ENCODE assay signal across 1 cellular context in the genomic region with DNA sequence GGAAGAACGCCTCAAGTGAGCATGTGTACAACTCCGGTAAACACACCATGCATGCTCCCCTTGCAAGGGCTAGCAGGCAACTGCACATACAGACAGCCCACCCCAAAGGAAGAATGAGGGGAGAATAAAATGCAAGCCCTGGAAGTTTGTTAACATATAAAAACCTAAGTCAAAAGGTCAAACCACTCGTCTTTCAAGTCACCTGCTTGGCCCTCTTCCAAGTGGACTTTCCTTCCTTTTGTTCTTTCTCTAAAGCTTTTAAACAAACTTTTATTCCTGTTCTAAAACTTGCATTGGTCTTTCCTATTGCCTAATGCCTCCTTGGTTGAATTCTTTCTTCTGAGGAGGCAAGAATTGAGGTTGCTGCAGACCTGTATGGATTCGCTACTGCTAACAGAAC.
A peak's percentile ranks its signal among the peaks of the same experiment; 100 is the strongest.
TF ChIP-seq lines count a peak whose summit lies in the region.

No MANE protein-coding gene starts in this region.

TF ChIP-seq in HepG2, 621 proteins besides CTCF, POLR2A, EP300 and RAD21 (continued from another document):
- TF ChIP-seq, protein P1, sequence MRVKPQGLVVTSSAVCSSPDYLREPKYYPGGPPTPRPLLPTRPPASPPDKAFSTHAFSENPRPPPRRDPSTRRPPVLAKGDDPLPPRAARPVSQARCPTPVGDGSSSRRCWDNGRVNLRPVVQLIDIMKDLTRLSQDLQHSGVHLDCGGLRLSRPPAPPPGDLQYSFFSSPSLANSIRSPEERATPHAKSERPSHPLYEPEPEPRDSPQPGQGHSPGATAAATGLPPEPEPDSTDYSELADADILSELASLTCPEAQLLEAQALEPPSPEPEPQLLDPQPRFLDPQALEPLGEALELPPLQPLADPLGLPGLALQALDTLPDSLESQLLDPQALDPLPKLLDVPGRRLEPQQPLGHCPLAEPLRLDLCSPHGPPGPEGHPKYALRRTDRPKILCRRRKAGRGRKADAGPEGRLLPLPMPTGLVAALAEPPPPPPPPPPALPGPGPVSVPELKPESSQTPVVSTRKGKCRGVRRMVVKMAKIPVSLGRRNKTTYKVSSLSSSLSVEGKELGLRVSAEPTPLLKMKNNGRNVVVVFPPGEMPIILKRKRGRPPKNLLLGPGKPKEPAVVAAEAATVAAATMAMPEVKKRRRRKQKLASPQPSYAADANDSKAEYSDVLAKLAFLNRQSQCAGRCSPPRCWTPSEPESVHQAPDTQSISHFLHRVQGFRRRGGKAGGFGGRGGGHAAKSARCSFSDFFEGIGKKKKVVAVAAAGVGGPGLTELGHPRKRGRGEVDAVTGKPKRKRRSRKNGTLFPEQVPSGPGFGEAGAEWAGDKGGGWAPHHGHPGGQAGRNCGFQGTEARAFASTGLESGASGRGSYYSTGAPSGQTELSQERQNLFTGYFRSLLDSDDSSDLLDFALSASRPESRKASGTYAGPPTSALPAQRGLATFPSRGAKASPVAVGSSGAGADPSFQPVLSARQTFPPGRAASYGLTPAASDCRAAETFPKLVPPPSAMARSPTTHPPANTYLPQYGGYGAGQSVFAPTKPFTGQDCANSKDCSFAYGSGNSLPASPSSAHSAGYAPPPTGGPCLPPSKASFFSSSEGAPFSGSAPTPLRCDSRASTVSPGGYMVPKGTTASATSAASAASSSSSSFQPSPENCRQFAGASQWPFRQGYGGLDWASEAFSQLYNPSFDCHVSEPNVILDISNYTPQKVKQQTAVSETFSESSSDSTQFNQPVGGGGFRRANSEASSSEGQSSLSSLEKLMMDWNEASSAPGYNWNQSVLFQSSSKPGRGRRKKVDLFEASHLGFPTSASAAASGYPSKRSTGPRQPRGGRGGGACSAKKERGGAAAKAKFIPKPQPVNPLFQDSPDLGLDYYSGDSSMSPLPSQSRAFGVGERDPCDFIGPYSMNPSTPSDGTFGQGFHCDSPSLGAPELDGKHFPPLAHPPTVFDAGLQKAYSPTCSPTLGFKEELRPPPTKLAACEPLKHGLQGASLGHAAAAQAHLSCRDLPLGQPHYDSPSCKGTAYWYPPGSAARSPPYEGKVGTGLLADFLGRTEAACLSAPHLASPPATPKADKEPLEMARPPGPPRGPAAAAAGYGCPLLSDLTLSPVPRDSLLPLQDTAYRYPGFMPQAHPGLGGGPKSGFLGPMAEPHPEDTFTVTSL (CRISPR knock-in tag; IDR thresholded peaks at IDR 0.05; ENCODE audit: borderline replicate concordance): no peak
- TF ChIP-seq BHLHE40 (IDR thresholded peaks at IDR 0.05; ENCODE audit: low read length) (peak; percentile 60), ZNF431 (CRISPR knock-in tag; IDR thresholded peaks at IDR 0.05; ENCODE audit: borderline replicate concordance, low read depth) (no peak), ZNF350 (CRISPR knock-in tag; IDR thresholded peaks at IDR 0.05; ENCODE audit: borderline replicate concordance, low read depth) (no peak), E2F5 (CRISPR knock-in tag; conservative IDR thresholded peaks at IDR 0.05) (no peak), SOX13 (IDR thresholded peaks at IDR 0.05) (no peak), SOX13 (CRISPR knock-in tag; conservative IDR thresholded peaks at IDR 0.05 in 1 of 2, IDR thresholded peaks at IDR 0.05 in 1 of 2) (peak in 1 of 2 experiments; percentile 84; a peak in 2 of 4 replicates), ZNF282 (IDR thresholded peaks at IDR 0.05; ENCODE audit: partially characterized antibody) (no peak), BORCS8-MEF2B (CRISPR knock-in tag; IDR thresholded peaks at IDR 0.05) (no peak), HNF4A (CRISPR knock-in tag; IDR thresholded peaks at IDR 0.05) (peak; percentile 50; the same call in 1 of the 2 replicates), TCF7 (IDR thresholded peaks at IDR 0.05; ENCODE audit: low read depth) (0 out of 2 replicates have a peak, but pooled peaks have one; percentile 49), ARHGAP35 (CRISPR knock-in tag; IDR thresholded peaks at IDR 0.05; ENCODE audit: borderline replicate concordance) (no peak), GATAD2A (CRISPR knock-in tag; IDR thresholded peaks at IDR 0.05) (0 out of 2 replicates have a peak, but pooled peaks have one; percentile 33), ZNF331 (CRISPR knock-in tag; IDR thresholded peaks at IDR 0.05) (no peak), MTA1 (CRISPR knock-in tag; IDR thresholded peaks at IDR 0.05; ENCODE audit: borderline replicate concordance) (no peak), ZNF33A (CRISPR knock-in tag; IDR thresholded peaks at IDR 0.05; ENCODE audit: borderline replicate concordance) (no peak), STAT5B (CRISPR knock-in tag; IDR thresholded peaks at IDR 0.05) (no peak), ZNF10 (CRISPR knock-in tag; IDR thresholded peaks at IDR 0.05; ENCODE audit: borderline replicate concordance, low read depth) (no peak), ZNF232 (CRISPR knock-in tag; IDR thresholded peaks at IDR 0.05; ENCODE audit: borderline replicate concordance) (0 out of 2 replicates have a peak, but pooled peaks have one; percentile 48), ZNF264 (CRISPR knock-in tag; IDR thresholded peaks at IDR 0.05) (no peak), CCDC6 (CRISPR knock-in tag; IDR thresholded peaks at IDR 0.05) (no peak), NR2F2 (IDR thresholded peaks at IDR 0.05; ENCODE audit: borderline replicate concordance, low read depth) (peak; percentile 51; the same call in 1 of the 2 replicates), CEBPG (CRISPR knock-in tag; IDR thresholded peaks at IDR 0.05) (0 out of 2 replicates have a peak, but pooled peaks have one; percentile 23), NAIF1 (CRISPR knock-in tag; IDR thresholded peaks at IDR 0.05; ENCODE audit: borderline replicate concordance) (no peak), NCOA1 (CRISPR knock-in tag; IDR thresholded peaks at IDR 0.05) (no peak), ZC3H4 (CRISPR knock-in tag; IDR thresholded peaks at IDR 0.05; ENCODE audit: borderline replicate concordance) (no peak), ZNF572 (CRISPR knock-in tag; IDR thresholded peaks at IDR 0.05) (no peak), ZBTB37 (CRISPR knock-in tag; IDR thresholded peaks at IDR 0.05) (no peak), RFXAP (CRISPR knock-in tag; IDR thresholded peaks at IDR 0.05; ENCODE audit: borderline replicate concordance) (no peak), ZNF839 (CRISPR knock-in tag; IDR thresholded peaks at IDR 0.05; ENCODE audit: borderline replicate concordance) (no peak), ZNF543 (CRISPR knock-in tag; IDR thresholded peaks at IDR 0.05) (no peak), ZEB1 (IDR thresholded peaks at IDR 0.05; ENCODE audit: insufficient replicate concordance, low read depth) (no peak), MEF2D (CRISPR knock-in tag; IDR thresholded peaks at IDR 0.05) (no peak), SOX6 (IDR thresholded peaks at IDR 0.05) (no peak), SOX6 (CRISPR knock-in tag; IDR thresholded peaks at IDR 0.05) (peak; percentile 72), ZNF44 (CRISPR knock-in tag; IDR thresholded peaks at IDR 0.05) (no peak), RBAK (CRISPR knock-in tag; IDR thresholded peaks at IDR 0.05) (no peak)
- TF ChIP-seq, protein P2, sequence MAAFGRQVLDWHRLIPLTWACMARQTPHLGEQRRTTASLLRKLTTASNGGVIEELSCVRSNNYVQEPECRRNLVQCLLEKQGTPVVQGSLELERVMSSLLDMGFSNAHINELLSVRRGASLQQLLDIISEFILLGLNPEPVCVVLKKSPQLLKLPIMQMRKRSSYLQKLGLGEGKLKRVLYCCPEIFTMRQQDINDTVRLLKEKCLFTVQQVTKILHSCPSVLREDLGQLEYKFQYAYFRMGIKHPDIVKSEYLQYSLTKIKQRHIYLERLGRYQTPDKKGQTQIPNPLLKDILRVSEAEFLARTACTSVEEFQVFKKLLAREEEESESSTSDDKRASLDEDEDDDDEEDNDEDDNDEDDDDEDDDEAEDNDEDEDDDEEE (CRISPR knock-in tag; IDR thresholded peaks at IDR 0.05): no peak
- TF ChIP-seq, protein P3, sequence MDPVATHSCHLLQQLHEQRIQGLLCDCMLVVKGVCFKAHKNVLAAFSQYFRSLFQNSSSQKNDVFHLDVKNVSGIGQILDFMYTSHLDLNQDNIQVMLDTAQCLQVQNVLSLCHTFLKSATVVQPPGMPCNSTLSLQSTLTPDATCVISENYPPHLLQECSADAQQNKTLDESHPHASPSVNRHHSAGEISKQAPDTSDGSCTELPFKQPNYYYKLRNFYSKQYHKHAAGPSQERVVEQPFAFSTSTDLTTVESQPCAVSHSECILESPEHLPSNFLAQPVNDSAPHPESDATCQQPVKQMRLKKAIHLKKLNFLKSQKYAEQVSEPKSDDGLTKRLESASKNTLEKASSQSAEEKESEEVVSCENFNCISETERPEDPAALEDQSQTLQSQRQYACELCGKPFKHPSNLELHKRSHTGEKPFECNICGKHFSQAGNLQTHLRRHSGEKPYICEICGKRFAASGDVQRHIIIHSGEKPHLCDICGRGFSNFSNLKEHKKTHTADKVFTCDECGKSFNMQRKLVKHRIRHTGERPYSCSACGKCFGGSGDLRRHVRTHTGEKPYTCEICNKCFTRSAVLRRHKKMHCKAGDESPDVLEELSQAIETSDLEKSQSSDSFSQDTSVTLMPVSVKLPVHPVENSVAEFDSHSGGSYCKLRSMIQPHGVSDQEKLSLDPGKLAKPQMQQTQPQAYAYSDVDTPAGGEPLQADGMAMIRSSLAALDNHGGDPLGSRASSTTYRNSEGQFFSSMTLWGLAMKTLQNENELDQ (CRISPR knock-in tag; IDR thresholded peaks at IDR 0.05; ENCODE audit: borderline replicate concordance): no peak
- TF ChIP-seq, protein P4, sequence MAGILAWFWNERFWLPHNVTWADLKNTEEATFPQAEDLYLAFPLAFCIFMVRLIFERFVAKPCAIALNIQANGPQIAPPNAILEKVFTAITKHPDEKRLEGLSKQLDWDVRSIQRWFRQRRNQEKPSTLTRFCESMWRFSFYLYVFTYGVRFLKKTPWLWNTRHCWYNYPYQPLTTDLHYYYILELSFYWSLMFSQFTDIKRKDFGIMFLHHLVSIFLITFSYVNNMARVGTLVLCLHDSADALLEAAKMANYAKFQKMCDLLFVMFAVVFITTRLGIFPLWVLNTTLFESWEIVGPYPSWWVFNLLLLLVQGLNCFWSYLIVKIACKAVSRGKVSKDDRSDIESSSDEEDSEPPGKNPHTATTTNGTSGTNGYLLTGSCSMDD (CRISPR knock-in tag; IDR thresholded peaks at IDR 0.05): no peak
- TF ChIP-seq, protein P5, sequence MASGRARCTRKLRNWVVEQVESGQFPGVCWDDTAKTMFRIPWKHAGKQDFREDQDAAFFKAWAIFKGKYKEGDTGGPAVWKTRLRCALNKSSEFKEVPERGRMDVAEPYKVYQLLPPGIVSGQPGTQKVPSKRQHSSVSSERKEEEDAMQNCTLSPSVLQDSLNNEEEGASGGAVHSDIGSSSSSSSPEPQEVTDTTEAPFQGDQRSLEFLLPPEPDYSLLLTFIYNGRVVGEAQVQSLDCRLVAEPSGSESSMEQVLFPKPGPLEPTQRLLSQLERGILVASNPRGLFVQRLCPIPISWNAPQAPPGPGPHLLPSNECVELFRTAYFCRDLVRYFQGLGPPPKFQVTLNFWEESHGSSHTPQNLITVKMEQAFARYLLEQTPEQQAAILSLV (CRISPR knock-in tag; IDR thresholded peaks at IDR 0.05; ENCODE audit: borderline replicate concordance): no peak
